In the genomic region with DNA sequence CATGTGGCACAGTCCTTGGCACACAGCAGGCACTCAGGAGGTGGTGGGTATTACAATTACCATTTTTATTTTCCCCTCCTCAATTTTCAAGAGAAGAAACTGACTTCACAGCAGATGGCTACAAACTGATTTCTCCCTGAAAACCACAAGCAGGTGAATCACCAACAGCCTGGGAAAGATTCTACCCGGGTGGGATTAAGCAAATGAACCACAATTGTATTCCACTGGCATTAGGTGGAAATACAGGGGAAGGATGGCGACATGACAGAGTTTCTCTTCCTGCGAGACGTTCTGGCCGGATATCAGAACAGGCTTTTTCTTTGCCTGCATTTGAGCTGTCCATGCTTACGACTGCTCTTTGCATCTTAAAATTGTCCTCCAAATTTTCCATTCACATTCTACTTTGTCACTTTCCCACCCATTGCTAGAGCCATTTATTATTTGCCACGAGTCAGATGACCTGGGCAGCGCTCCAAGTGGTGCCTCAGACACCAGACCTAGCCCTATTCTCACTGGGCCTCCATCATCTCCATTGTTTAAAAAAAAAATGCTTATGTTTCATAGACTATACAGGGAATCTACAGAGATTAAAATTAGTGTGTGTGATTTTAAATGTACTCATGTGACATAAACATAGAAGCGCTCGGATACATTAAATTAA, we compare ENCODE assay signal across 14 cellular contexts. TPM values are rescaled to one million over a fixed set of nuclear protein-coding genes. Genes with fewer than 3 reads are reported as not detected.
DNase-seq lines count a peak whose midpoint lies in the region; ATAC-seq lines count a peak whose summit lies in the region.
"Had no signal": no experiment of that assay in that cellular context is flagged by ENCODE, and none has a peak within 500 bp of the region (broad histone marks: within the 10 kb centered on the region; RNA-seq: fewer than 3 reads in every experiment).

No MANE protein-coding gene starts in this region.

- ATAC-seq in HG03565 (IDR thresholded peaks at IDR 0.05; ENCODE audit: unreplicated experiment), result no peak
- no peak for ATAC-seq in esophagus mucosa

- DNase-seq in A172 (ENCODE audit: low spot score) (peak; percentile 90), ELR (ENCODE audit: low read depth) (peak; percentile 84), SW480 (ENCODE audit: low spot score) (peak; percentile 70), globus pallidus (ENCODE audit: low spot score) (peak; percentile 84), NCI-H345 treated with DMSO at 0.1 percent for 48 hours (lab: John Stamatoyannopoulos, UW; ENCODE audit: unreplicated experiment) (no peak), HuH-7.5 (ENCODE audit: low spot score) (no peak)
- DNase-seq: CD4-positive, alpha-beta memory T cell; KBM-7; NCI-H82; retina; T-helper 2 cell had no signal

RNA-seq across cellular contexts. Expression of a gene that starts 4.6 kb away (rescaled TPM):
- 7.5 and 8.7 TPM in 2 replicates for total RNA-seq in A172 (2014; rRNA removed; shearing (Covaris generic))
- total RNA-seq in esophagus mucosa, result 6.9 TPM

RNA-seq across cellular contexts. Expression of a gene that starts 10.8 kb away (rescaled TPM):
- total RNA-seq in A172 (2014; rRNA removed; shearing (Covaris generic)), result 0.05 TPM in 1 of 2 replicates, not detected in the other
- not detected for total RNA-seq in esophagus mucosa
- total RNA-seq: CD4-positive, alpha-beta memory T cell; mesenteric fat pad had no signal

RNA-seq across cellular contexts. Expression of a gene that starts 40.8 kb away (rescaled TPM):
- 380 and 429 TPM in 2 replicates for total RNA-seq in A172 (2014; rRNA removed; shearing (Covaris generic))
- 105 TPM for total RNA-seq in esophagus mucosa

Comparison
In these comparisons a context has a peak if more than half of its experiments do, and no peak if none do; other contexts are left out.
1. DNase-seq: peak in A172 (single experiment), ELR (single experiment), SW480 (single experiment) and globus pallidus (single experiment); none in NCI-H345 treated with DMSO at 0.1 percent for 48 hours (single experiment) and HuH-7.5 (single experiment).